Comparison of ENCODE assay signal across 16 cellular contexts in genomic region chr9:14560194-14560593, GRCh38.
DNase-seq lines count a peak whose midpoint lies in the region; ATAC-seq, FAIRE-seq and TF ChIP-seq lines count a peak whose summit lies in the region.
"Had no signal": no experiment of that assay in that cellular context is flagged by ENCODE, and none has a peak within 500 bp of the region (broad histone marks: within the 10 kb centered on the region; RNA-seq: fewer than 3 reads in every experiment).

No MANE protein-coding gene starts in this region.

- H3K4me2 ChIP-seq in HepG2 (ENCODE audit: low read depth, low read length) = no peak overlapping the region

- H3K27ac ChIP-seq in HepG2 (ENCODE audit: extremely low read length, insufficient read depth, low read length) (no peak overlapping the region), SJCRH30 (no peak overlapping the region)
- H3K27ac ChIP-seq: psoas muscle, testis, VCaP had no signal

- TF ChIP-seq CTCF in HepG2 (CRISPR knock-in tag; IDR thresholded peaks at IDR 0.05) (no peak), D721Med (IDR thresholded peaks at IDR 0.05; ENCODE audit: insufficient read depth, missing control alignments) (no peak)

- H3K27me3 ChIP-seq in HepG2 (ENCODE audit: control insufficient read depth in 1 of 2, insufficient read depth in 2 of 2, low read length in 2 of 2) (no peaks in the 10 kb centered on the region), SJCRH30 (no peaks in the 10 kb centered on the region)
- H3K27me3 ChIP-seq: testis had no signal

- peaks cover 77% of the 10 kb centered on the region for H3K4me1 ChIP-seq in HepG2 (ENCODE audit: insufficient read depth, low read length)
- H3K4me1 ChIP-seq in SJCRH30 = no peaks in the 10 kb centered on the region
- H3K4me1 ChIP-seq: psoas muscle, testis had no signal

- H3K9ac ChIP-seq in HepG2 (ENCODE audit: insufficient read depth, low read depth, low read length) = no peak overlapping the region

- BruUV-seq in HepG2 (replicated peaks; lab: Mats Ljungman, UMichigan) = no TSS peak

- no peak for TF ChIP-seq POLR2A in HepG2 (IDR thresholded peaks at IDR 0.05; ENCODE audit: insufficient read depth in 1 of 2, low read depth in 2 of 2, low read length in 2 of 2)

- 54% methylated on average over 2 of the region's 2 CpGs for WGBS in HepG2 (ENCODE audit: low lambda C conversion rate)

- no peaks in the 10 kb centered on the region for H3K79me2 ChIP-seq in HepG2 (ENCODE audit: insufficient read depth, low read length)

- peak; percentile 70 for ATAC-seq in GM18511 (IDR thresholded peaks at IDR 0.05; ENCODE audit: unreplicated experiment)
- peak; percentile 85 for ATAC-seq in GM18870 (IDR thresholded peaks at IDR 0.05; ENCODE audit: unreplicated experiment)
- ATAC-seq in HG02610 (IDR thresholded peaks at IDR 0.05; ENCODE audit: unreplicated experiment) = peak; percentile 85
- ATAC-seq in HG03565 (IDR thresholded peaks at IDR 0.05; ENCODE audit: unreplicated experiment) = peak; percentile 80
- ATAC-seq in HepG2 = no peak
- ATAC-seq: natural killer cell, psoas muscle had no signal

- TF ChIP-seq EP300 in HepG2 (IDR thresholded peaks at IDR 0.05; ENCODE audit: low read depth in 2 of 2, low read length in 2 of 2) = no peak
- TF ChIP-seq EP300 in HepG2 (CRISPR knock-in tag; IDR thresholded peaks at IDR 0.05; ENCODE audit: borderline replicate concordance) = no peak

- TF ChIP-seq RAD21 in HepG2 (CRISPR knock-in tag; IDR thresholded peaks at IDR 0.05) = no peak

- H3K36me3 ChIP-seq in HepG2 (replicated peaks in 1 of 2; ENCODE audit: control insufficient read depth in 1 of 2, insufficient read depth in 2 of 2, low read length in 2 of 2) (no peaks in the 10 kb centered on the region), SJCRH30 (no peaks in the 10 kb centered on the region)

- H2AFZ ChIP-seq in HepG2 (ENCODE audit: low read length) = no peak overlapping the region

- FAIRE-seq in HepG2 (lab: Jason Lieb, UNC) (no peak), D721Med (lab: Jason Lieb, UNC) (no peak)
- FAIRE-seq: RCC 7860 had no signal

- in situ Hi-C loops in HepG2 (cut with HindIII; ENCODE audit: extremely low pct_ligation_motif_present, low pct_unique_long_range_greater_than_20kb) = no loop called here

- POLR2A ChIA-PET in HepG2 (lab: Yijun Ruan, JAX) = no interaction called here

- H3K9me3 ChIP-seq in HepG2 (ENCODE audit: low read length) (no peaks in the 10 kb centered on the region), SJCRH30 (replicated peaks) (no peaks in the 10 kb centered on the region)
- H3K9me3 ChIP-seq: psoas muscle, testis had no signal

- intact Hi-C loops in HepG2 (cut with micrococcal nuclease; ENCODE audit: unreplicated experiment) = loop anchor here (10.0 kb wide), 2 partner anchors 55 to 95 kb away; no protein-coding TSS in a partner anchor

- H3K4me3 ChIP-seq in HepG2 (replicated peaks in 1 of 3; ENCODE audit: insufficient read depth in 1 of 3, low read depth in 2 of 3, low read length in 3 of 3) (no peak overlapping the region), SJCRH30 (no peak overlapping the region)
- H3K4me3 ChIP-seq: psoas muscle, testis had no signal

- DNase-seq in HepG2 (ENCODE audit: low spot score) (no peak), NCI-H2227 treated with DMSO at 0.1 percent for 48 hours (lab: John Stamatoyannopoulos, UW) (no peak), SJCRH30 (no peak), D721Med (ENCODE audit: insufficient read length, low spot score) (no peak)
- DNase-seq: DMS53, natural killer cell, NCI-H2029, NCI-H69, psoas muscle, testis had no signal

- CTCF ChIA-PET in HepG2 (lab: Yijun Ruan, JAX; ENCODE audit: low intra/inter-chr PET ratio, low total read pairs) = no interaction called here

- no peaks in the 10 kb centered on the region for H4K20me1 ChIP-seq in HepG2 (ENCODE audit: insufficient read depth, low read length)

TF ChIP-seq in HepG2, 621 proteins besides CTCF, POLR2A, EP300 and RAD21:
- TF ChIP-seq NR2C2 (CRISPR knock-in tag; IDR thresholded peaks at IDR 0.05; ENCODE audit: borderline replicate concordance) = no peak
- no peak for TF ChIP-seq PTBP1 (IDR thresholded peaks at IDR 0.05; ENCODE audit: low read depth, low read length, poor library complexity, severe bottlenecking)
- no peak for TF ChIP-seq ERF (CRISPR knock-in tag; IDR thresholded peaks at IDR 0.05)
- no peak for TF ChIP-seq SKI (IDR thresholded peaks at IDR 0.05; ENCODE audit: partially characterized antibody)
- TF ChIP-seq ZNF317 (CRISPR knock-in tag; IDR thresholded peaks at IDR 0.05) = no peak
- no peak for TF ChIP-seq TCF7 (IDR thresholded peaks at IDR 0.05; ENCODE audit: low read depth)
- no peak for TF ChIP-seq SP2 (CRISPR knock-in tag; IDR thresholded peaks at IDR 0.05)
